ENCODE assay signal across 9 cellular contexts in the genomic region with DNA sequence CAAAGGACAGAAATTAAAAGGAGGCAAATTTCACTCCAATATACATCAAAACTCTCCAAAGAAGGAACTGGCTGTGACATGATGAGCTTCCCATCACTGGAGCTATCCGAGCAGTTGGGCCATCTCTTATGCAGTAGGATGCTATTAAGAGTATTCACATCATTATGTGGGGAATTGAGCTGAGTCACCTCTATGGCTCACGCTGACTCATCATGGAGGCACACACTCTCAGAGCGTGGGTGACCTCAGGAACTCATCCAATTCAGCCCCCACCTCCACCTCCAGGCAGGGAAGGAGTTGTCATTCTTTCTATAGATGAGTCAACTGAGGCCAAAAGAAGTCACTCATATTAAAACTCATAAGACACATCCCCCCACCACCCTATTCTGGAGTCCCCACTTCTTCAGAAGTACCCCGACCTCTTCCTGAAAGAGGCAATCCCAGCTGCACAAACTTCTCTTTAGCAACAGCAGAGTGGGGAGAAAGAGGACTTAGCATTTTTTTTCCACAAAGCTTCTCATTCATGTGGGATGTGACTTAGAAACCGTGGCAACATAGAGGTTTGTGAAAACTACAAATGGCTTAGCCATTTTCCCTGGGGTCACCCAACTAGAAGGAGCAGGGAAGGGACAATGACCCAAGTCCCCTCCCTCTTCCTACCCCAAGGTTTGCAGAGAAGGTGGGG. TPM values are rescaled to one million over a fixed set of nuclear protein-coding genes. Genes with fewer than 3 reads are reported as not detected.
DNase-seq lines count a peak whose midpoint lies in the region; ATAC-seq and TF ChIP-seq lines count a peak whose summit lies in the region.
"Had no signal": no experiment of that assay in that cellular context is flagged by ENCODE, and none has a peak within 500 bp of the region (broad histone marks: within the 10 kb centered on the region; RNA-seq: fewer than 3 reads in every experiment).

No MANE protein-coding gene starts in this region.

- no peak overlapping the region for H3K4me3 ChIP-seq in osteoblast (ENCODE audit: insufficient read depth, low read length)

- DNase-seq in DMS53 (lab: John Stamatoyannopoulos, UW) = peak; percentile 68
- DNase-seq in DMS53 treated with DMSO at 0.1 percent for 48 hours (lab: John Stamatoyannopoulos, UW; ENCODE audit: unreplicated experiment) = no peak
- peak; percentile 88 for DNase-seq in HS-5 (ENCODE audit: low read depth)
- DNase-seq in amniotic stem cell (lab: John Stamatoyannopoulos, UW) = peak; percentile 94
- DNase-seq in osteoblast (ENCODE audit: insufficient read length, low spot score, missing footprints) = peak; percentile 98
- DNase-seq in T-helper 17 cell = no peak
- no peak for DNase-seq in NOMO-1 (lab: John Stamatoyannopoulos, UW; ENCODE audit: unreplicated experiment in 2 of 2)
- DNase-seq in WTC11 (ENCODE audit: low spot score) = no peak

- peak overlapping the region; percentile 20 for H2AFZ ChIP-seq in osteoblast (ENCODE audit: low read length)

- no peak for TF ChIP-seq CTCF in osteoblast (IDR thresholded peaks at IDR 0.05; ENCODE audit: extremely low read depth, low read depth, low read length)
- no peak for TF ChIP-seq CTCF in WTC11 (IDR thresholded peaks at IDR 0.05)

- H3K9me3 Mint-ChIP-seq in WTC11 = no peaks in the 10 kb centered on the region
- H3K9me3 Mint-ChIP-seq: nephron had no signal

- peak overlapping the region; percentile 50 for H3K4me2 ChIP-seq in osteoblast (ENCODE audit: insufficient read depth, low read length)

- no peaks in the 10 kb centered on the region for H4K20me1 ChIP-seq in osteoblast (ENCODE audit: insufficient read depth, low read length)

- H3K27me3 Mint-ChIP-seq in T-helper 17 cell = peaks cover 23% of the 10 kb centered on the region
- no peaks in the 10 kb centered on the region for H3K27me3 Mint-ChIP-seq in WTC11 (ENCODE audit: low read depth)

- ATAC-seq in T-helper 17 cell = no peak
- ATAC-seq in WTC11 = no peak

- H3K9me3 ChIP-seq in osteoblast (ENCODE audit: low read depth, low read length) = no peaks in the 10 kb centered on the region
- no peaks in the 10 kb centered on the region for H3K9me3 ChIP-seq in T-helper 17 cell (ENCODE audit: control insufficient read depth, low read length, poor library complexity, severe bottlenecking)

- CTCF ChIA-PET in WTC11 (lab: Charles Lee) = interaction anchor here (1.0 to 2.0 kb wide), 2 partner anchors 42 to 982 kb away, joined by 3 to 8 read pairs; no protein-coding TSS in a partner anchor

- peak overlapping the region; percentile 93 for H3K27ac ChIP-seq in osteoblast (ENCODE audit: low read depth, low read length)

- peaks cover 3% of the 10 kb centered on the region for H3K4me1 Mint-ChIP-seq in T-helper 17 cell
- peaks cover 9% of the 10 kb centered on the region for H3K4me1 Mint-ChIP-seq in WTC11
- H3K4me1 Mint-ChIP-seq: nephron had no signal

- H3K27ac Mint-ChIP-seq in T-helper 17 cell (no peak overlapping the region), WTC11 (no peak overlapping the region)
- H3K27ac Mint-ChIP-seq: nephron had no signal

- H3K4me3 Mint-ChIP-seq in T-helper 17 cell = no peak overlapping the region
- H3K4me3 Mint-ChIP-seq in WTC11 = no peak overlapping the region
- H3K4me3 Mint-ChIP-seq: nephron had no signal

- H3K36me3 Mint-ChIP-seq in T-helper 17 cell (ENCODE audit: low read depth) (no peaks in the 10 kb centered on the region), WTC11 (no peaks in the 10 kb centered on the region)

- no peaks in the 10 kb centered on the region for H3K36me3 ChIP-seq in osteoblast (ENCODE audit: insufficient read depth, low read length)

- H3K4me1 ChIP-seq in osteoblast (ENCODE audit: insufficient read depth, low read length) = peaks cover 41% of the 10 kb centered on the region

- H3K27me3 ChIP-seq in osteoblast (ENCODE audit: insufficient read depth, low read length) = no peaks in the 10 kb centered on the region

- POLR2A ChIA-PET in WTC11 (lab: Charles Lee) = no interaction called here

- no peaks in the 10 kb centered on the region for H3K79me2 ChIP-seq in osteoblast (ENCODE audit: insufficient read depth, low read length)

TF ChIP-seq in WTC11, 78 proteins besides CTCF, POLR2A, EP300 and RAD21:
- TF ChIP-seq NFE2L1 (CRISPR knock-in tag; IDR thresholded peaks at IDR 0.05) (no peak), NR1H2 (CRISPR knock-in tag; IDR thresholded peaks at IDR 0.05) (no peak), GRHL2 (CRISPR knock-in tag; IDR thresholded peaks at IDR 0.05; ENCODE audit: insufficient replicate concordance, severe bottlenecking) (no peak), SMAD3 (CRISPR knock-in tag; IDR thresholded peaks at IDR 0.05; ENCODE audit: borderline replicate concordance) (no peak)
- TF ChIP-seq, protein P1, sequence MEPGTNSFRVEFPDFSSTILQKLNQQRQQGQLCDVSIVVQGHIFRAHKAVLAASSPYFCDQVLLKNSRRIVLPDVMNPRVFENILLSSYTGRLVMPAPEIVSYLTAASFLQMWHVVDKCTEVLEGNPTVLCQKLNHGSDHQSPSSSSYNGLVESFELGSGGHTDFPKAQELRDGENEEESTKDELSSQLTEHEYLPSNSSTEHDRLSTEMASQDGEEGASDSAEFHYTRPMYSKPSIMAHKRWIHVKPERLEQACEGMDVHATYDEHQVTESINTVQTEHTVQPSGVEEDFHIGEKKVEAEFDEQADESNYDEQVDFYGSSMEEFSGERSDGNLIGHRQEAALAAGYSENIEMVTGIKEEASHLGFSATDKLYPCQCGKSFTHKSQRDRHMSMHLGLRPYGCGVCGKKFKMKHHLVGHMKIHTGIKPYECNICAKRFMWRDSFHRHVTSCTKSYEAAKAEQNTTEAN (CRISPR knock-in tag; IDR thresholded peaks at IDR 0.05) = no peak

RNA-seq across cellular contexts. Expression of a gene that starts 32.5 kb away (rescaled TPM):
- total RNA-seq in osteoblast (not detected in 2 replicates), T-helper 17 cell (not detected), WTC11 (2021) (not detected in 3 replicates)

Comparison
In these comparisons a context has a peak if more than half of its experiments do, and no peak if none do; other contexts are left out.
1. DNase-seq: peak in DMS53 (single experiment), HS-5 (single experiment), amniotic stem cell (single experiment) and osteoblast (single experiment); none in DMS53 treated with DMSO at 0.1 percent for 48 hours (single experiment), T-helper 17 cell (0 of 3), NOMO-1 (0 of 2) and WTC11 (single experiment).